Comparison of ENCODE assay signal across 1 cellular context in the genomic region with DNA sequence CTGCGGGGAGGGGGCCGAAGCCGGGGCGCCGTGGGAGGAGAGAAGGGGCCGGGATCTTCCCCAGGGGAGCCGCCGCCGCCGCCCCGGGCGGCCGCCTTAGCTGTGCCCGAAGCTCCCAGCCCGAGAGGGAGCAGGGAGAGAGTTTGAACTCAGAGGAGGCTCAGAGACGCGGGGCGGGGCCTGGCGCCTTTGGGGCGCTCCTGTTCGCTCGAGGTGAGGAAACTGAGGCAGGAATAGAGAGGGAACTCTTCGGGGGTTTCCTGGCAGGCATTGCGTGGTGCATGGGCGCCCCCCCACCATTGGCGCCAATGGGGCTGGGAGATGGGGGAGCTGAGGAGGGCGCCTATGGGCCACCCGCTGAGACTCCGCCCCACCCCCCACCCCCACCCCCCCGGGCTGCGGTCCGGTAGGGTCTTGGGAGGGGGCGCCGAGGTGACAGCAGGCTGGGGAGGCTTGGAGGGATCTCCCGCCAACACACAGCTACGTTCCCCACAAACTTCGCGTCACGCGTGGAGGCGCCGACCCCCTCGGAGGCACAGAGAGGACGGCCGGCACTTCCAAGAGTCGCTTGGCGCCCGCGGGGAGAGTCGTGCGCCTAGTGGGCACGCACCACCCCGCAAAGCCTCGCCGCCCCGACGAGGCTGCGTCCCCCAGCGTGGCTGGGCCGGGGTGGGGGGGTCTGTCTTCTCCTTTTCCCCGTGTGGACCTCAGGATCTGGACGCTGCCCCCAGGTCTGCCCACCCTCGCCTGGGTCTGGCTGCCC.
TF ChIP-seq lines count a peak whose summit lies in the region.

No MANE protein-coding gene starts in this region.

TF ChIP-seq in HepG2, 621 proteins besides CTCF, POLR2A, EP300 and RAD21 (continued from another document and continues in another):
- TF ChIP-seq, protein P1, sequence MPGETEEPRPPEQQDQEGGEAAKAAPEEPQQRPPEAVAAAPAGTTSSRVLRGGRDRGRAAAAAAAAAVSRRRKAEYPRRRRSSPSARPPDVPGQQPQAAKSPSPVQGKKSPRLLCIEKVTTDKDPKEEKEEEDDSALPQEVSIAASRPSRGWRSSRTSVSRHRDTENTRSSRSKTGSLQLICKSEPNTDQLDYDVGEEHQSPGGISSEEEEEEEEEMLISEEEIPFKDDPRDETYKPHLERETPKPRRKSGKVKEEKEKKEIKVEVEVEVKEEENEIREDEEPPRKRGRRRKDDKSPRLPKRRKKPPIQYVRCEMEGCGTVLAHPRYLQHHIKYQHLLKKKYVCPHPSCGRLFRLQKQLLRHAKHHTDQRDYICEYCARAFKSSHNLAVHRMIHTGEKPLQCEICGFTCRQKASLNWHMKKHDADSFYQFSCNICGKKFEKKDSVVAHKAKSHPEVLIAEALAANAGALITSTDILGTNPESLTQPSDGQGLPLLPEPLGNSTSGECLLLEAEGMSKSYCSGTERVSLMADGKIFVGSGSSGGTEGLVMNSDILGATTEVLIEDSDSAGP (CRISPR knock-in tag; IDR thresholded peaks at IDR 0.05; ENCODE audit: borderline replicate concordance), result peak; percentile 72; the same call in 1 of the 2 replicates
- peak; percentile 65 for TF ChIP-seq CSRNP1 (CRISPR knock-in tag; IDR thresholded peaks at IDR 0.05)
- TF ChIP-seq ZFX (CRISPR knock-in tag; IDR thresholded peaks at IDR 0.05; ENCODE audit: low read depth), result no peak
- TF ChIP-seq ZBTB21 (CRISPR knock-in tag; IDR thresholded peaks at IDR 0.05), result no peak
- TF ChIP-seq ZNF572 (CRISPR knock-in tag; IDR thresholded peaks at IDR 0.05), result no peak
- 0 out of 2 replicates have a peak, but pooled peaks have one; percentile 64 for TF ChIP-seq ZNF607 (CRISPR knock-in tag; IDR thresholded peaks at IDR 0.05; ENCODE audit: borderline replicate concordance)
- TF ChIP-seq FOXA3 (CRISPR knock-in tag; IDR thresholded peaks at IDR 0.05), result no peak
- 0 out of 2 replicates have a peak, but pooled peaks have one; percentile 3 for TF ChIP-seq ZMYM4 (CRISPR knock-in tag; IDR thresholded peaks at IDR 0.05)
- TF ChIP-seq ZNF878 (CRISPR knock-in tag; IDR thresholded peaks at IDR 0.05), result peak; percentile 83
- no peak for TF ChIP-seq ZNF367 (CRISPR knock-in tag; IDR thresholded peaks at IDR 0.05; ENCODE audit: borderline replicate concordance)
- TF ChIP-seq ZNF737 (CRISPR knock-in tag; IDR thresholded peaks at IDR 0.05; ENCODE audit: borderline replicate concordance), result no peak
- TF ChIP-seq ZNF431 (CRISPR knock-in tag; IDR thresholded peaks at IDR 0.05; ENCODE audit: borderline replicate concordance, low read depth), result peak; percentile 61; the same call in 1 of the 2 replicates
- no peak for TF ChIP-seq PCBP2 (optimal IDR thresholded peaks at IDR 0.05; ENCODE audit: low read depth, low read length, poor library complexity, severe bottlenecking)
- no peak for TF ChIP-seq TBP (CRISPR knock-in tag; IDR thresholded peaks at IDR 0.05)
- TF ChIP-seq ZNF546 (CRISPR knock-in tag; conservative IDR thresholded peaks at IDR 0.05), result peak; percentile 21; the same call in 1 of the 2 replicates
- no peak for TF ChIP-seq PPARG (CRISPR knock-in tag; conservative IDR thresholded peaks at IDR 0.05)
- TF ChIP-seq ZNF558 (CRISPR knock-in tag; IDR thresholded peaks at IDR 0.05; ENCODE audit: borderline replicate concordance), result peak; percentile 90; the same call in 1 of the 2 replicates
- TF ChIP-seq IRF9 (CRISPR knock-in tag; IDR thresholded peaks at IDR 0.05; ENCODE audit: borderline replicate concordance), result peak; percentile 54; the same call in 1 of the 2 replicates
- TF ChIP-seq ZNF234 (CRISPR knock-in tag; conservative IDR thresholded peaks at IDR 0.05), result no peak
- no peak for TF ChIP-seq SRY (CRISPR knock-in tag; IDR thresholded peaks at IDR 0.05)
- peak; percentile 88 for TF ChIP-seq ZNF432 (CRISPR knock-in tag; IDR thresholded peaks at IDR 0.05; ENCODE audit: borderline replicate concordance)
- TF ChIP-seq ZHX2 (IDR thresholded peaks at IDR 0.05; ENCODE audit: low read depth), result no peak
- peak; percentile 47; the same call in 1 of the 2 replicates for TF ChIP-seq ZHX2 (CRISPR knock-in tag; IDR thresholded peaks at IDR 0.05; ENCODE audit: borderline replicate concordance)
- peak; percentile 89; the same call in 1 of the 2 replicates for TF ChIP-seq MTA1 (CRISPR knock-in tag; IDR thresholded peaks at IDR 0.05; ENCODE audit: borderline replicate concordance)
- no peak for TF ChIP-seq CENPX (CRISPR knock-in tag; IDR thresholded peaks at IDR 0.05)
- TF ChIP-seq SKI (IDR thresholded peaks at IDR 0.05; ENCODE audit: partially characterized antibody), result no peak
- TF ChIP-seq NFIC (IDR thresholded peaks at IDR 0.05; ENCODE audit: low read length), result no peak
- 0 out of 2 replicates have a peak, but pooled peaks have one; percentile 6 for TF ChIP-seq FOXM1 (CRISPR knock-in tag; IDR thresholded peaks at IDR 0.05)
- no peak for TF ChIP-seq HNF4G (IDR thresholded peaks at IDR 0.05; ENCODE audit: borderline replicate concordance, low read depth, low read length)
- TF ChIP-seq HNF4G (CRISPR knock-in tag; IDR thresholded peaks at IDR 0.05; ENCODE audit: borderline replicate concordance, low read depth), result no peak
- TF ChIP-seq, protein P2, sequence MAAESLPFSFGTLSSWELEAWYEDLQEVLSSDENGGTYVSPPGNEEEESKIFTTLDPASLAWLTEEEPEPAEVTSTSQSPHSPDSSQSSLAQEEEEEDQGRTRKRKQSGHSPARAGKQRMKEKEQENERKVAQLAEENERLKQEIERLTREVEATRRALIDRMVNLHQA (CRISPR knock-in tag; IDR thresholded peaks at IDR 0.05), result no peak
- TF ChIP-seq NCOA2 (CRISPR knock-in tag; IDR thresholded peaks at IDR 0.05), result no peak
- no peak for TF ChIP-seq HNF4A (CRISPR knock-in tag; IDR thresholded peaks at IDR 0.05)
- TF ChIP-seq ZNF746 (CRISPR knock-in tag; IDR thresholded peaks at IDR 0.05), result no peak
- no peak for TF ChIP-seq ATF1 (CRISPR knock-in tag; IDR thresholded peaks at IDR 0.05)
- TF ChIP-seq HES4 (CRISPR knock-in tag; IDR thresholded peaks at IDR 0.05; ENCODE audit: borderline replicate concordance), result peak; percentile 61; the same call in 1 of the 2 replicates
- TF ChIP-seq, protein P3, sequence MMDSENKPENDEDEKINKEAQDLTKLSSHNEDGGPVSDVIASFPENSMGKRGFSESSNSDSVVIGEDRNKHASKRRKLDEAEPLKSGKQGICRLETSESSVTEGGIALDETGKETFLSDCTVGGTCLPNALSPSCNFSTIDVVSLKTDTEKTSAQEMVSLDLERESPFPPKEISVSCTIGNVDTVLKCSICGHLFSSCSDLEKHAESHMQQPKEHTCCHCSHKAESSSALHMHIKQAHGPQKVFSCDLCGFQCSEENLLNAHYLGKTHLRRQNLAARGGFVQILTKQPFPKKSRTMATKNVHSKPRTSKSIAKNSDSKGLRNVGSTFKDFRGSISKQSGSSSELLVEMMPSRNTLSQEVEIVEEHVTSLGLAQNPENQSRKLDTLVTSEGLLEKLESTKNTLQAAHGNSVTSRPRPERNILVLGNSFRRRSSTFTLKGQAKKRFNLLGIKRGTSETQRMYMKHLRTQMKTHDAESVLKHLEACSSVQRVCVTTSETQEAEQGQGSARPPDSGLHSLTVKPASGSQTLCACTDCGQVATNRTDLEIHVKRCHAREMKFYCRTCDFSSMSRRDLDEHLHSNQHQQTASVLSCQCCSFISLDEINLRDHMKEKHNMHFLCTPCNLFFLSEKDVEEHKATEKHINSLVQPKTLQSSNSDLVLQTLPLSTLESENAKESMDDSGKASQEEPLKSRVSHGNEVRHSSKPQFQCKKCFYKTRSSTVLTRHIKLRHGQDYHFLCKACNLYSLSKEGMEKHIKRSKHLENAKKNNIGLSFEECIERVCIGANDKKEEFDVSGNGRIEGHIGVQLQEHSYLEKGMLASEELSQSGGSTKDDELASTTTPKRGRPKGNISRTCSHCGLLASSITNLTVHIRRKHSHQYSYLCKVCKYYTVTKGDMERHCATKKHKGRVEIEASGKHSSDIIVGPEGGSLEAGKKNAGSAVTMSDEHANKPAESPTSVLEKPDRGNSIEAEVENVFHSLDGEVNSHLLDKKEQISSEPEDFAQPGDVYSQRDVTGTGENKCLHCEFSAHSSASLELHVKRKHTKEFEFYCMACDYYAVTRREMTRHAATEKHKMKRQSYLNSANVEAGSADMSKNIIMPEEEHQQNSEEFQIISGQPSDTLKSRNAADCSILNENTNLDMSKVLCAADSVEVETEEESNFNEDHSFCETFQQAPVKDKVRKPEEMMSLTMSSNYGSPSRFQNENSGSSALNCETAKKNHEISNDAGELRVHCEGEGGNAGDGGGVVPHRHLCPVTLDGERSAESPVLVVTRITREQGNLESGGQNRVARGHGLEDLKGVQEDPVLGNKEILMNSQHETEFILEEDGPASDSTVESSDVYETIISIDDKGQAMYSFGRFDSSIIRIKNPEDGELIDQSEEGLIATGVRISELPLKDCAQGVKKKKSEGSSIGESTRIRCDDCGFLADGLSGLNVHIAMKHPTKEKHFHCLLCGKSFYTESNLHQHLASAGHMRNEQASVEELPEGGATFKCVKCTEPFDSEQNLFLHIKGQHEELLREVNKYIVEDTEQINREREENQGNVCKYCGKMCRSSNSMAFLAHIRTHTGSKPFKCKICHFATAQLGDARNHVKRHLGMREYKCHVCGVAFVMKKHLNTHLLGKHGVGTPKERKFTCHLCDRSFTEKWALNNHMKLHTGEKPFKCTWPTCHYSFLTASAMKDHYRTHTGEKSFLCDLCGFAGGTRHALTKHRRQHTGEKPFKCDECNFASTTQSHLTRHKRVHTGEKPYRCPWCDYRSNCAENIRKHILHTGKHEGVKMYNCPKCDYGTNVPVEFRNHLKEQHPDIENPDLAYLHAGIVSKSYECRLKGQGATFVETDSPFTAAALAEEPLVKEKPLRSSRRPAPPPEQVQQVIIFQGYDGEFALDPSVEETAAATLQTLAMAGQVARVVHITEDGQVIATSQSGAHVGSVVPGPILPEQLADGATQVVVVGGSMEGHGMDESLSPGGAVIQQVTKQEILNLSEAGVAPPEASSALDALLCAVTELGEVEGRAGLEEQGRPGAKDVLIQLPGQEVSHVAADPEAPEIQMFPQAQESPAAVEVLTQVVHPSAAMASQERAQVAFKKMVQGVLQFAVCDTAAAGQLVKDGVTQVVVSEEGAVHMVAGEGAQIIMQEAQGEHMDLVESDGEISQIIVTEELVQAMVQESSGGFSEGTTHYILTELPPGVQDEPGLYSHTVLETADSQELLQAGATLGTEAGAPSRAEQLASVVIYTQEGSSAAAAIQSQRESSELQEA (CRISPR knock-in tag; IDR thresholded peaks at IDR 0.05; ENCODE audit: not compliant biosample characterization), result peak; percentile 27
- no peak for TF ChIP-seq BRCA1 (CRISPR knock-in tag; IDR thresholded peaks at IDR 0.05)
- no peak for TF ChIP-seq SMC3 (IDR thresholded peaks at IDR 0.05; ENCODE audit: low read length)
- 0 out of 2 replicates have a peak, but pooled peaks have one; percentile 15 for TF ChIP-seq TSC22D2 (CRISPR knock-in tag; IDR thresholded peaks at IDR 0.05; ENCODE audit: borderline replicate concordance)
- TF ChIP-seq DNMT1 (CRISPR knock-in tag; IDR thresholded peaks at IDR 0.05), result no peak
- no peak for TF ChIP-seq ZNF33A (CRISPR knock-in tag; IDR thresholded peaks at IDR 0.05; ENCODE audit: borderline replicate concordance)
- TF ChIP-seq ZBTB3 (CRISPR knock-in tag; IDR thresholded peaks at IDR 0.05; ENCODE audit: borderline replicate concordance, low read depth), result no peak
